18 cellular contexts compared by ENCODE assay signal in genomic region chr11:17922474-17922788, GRCh38.
DNase-seq lines count a peak whose midpoint lies in the region; ATAC-seq, FAIRE-seq and TF ChIP-seq lines count a peak whose summit lies in the region.
"Had no signal": no experiment of that assay in that cellular context is flagged by ENCODE, and none has a peak within 500 bp of the region (broad histone marks: within the 10 kb centered on the region; RNA-seq: fewer than 3 reads in every experiment).

No MANE protein-coding gene starts in this region.

- SMC1A ChIA-PET in GM12878 (lab: Charles Lee; ENCODE audit: uncharacterized antibody, unreplicated experiment): interaction anchor here (1.0 kb wide), 1 partner anchor 9 kb away, joined by 3 read pairs; no protein-coding TSS in a partner anchor

- no peaks in the 10 kb centered on the region for H3K79me2 ChIP-seq in GM12878 (ENCODE audit: control insufficient read depth, insufficient read depth, low read length)
- no peaks in the 10 kb centered on the region for H3K79me2 ChIP-seq in osteoblast (ENCODE audit: insufficient read depth, low read length)

- in situ Hi-C loops in GM12878 (cut with MboI): no loop called here

- ATAC-seq in GM12878 (peak; percentile 57), GM21360 (IDR thresholded peaks at IDR 0.05; ENCODE audit: unreplicated experiment) (no peak), HG03342 (IDR thresholded peaks at IDR 0.05; ENCODE audit: unreplicated experiment) (no peak)
- ATAC-seq: HepG2, PC-3 had no signal

- no peak overlapping the region for H3K4me3 Mint-ChIP-seq in MCF 10A (ENCODE audit: unreplicated experiment)

- POLR2A ChIA-PET in MCF 10A (lab: Yijun Ruan, JAX) (interaction anchor here (1.2 kb wide), 1 partner anchor 49 kb away, joined by 3 read pairs; no protein-coding TSS in a partner anchor), GM12878 (lab: Charles Lee) (no interaction called here)

- H3K27me3 Mint-ChIP-seq in MCF 10A (ENCODE audit: insufficient read depth, unreplicated experiment): no peaks in the 10 kb centered on the region

- CTCF ChIA-PET in MCF 10A (lab: Yijun Ruan, JAX) (interaction anchor here (0.6 to 3.1 kb wide), 7 partner anchors 9 to 381 kb away, joined by 3 to 8 read pairs (median 4); no protein-coding TSS in a partner anchor), GM12878 (lab: Yijun Ruan, JAX) (interaction anchor here (1.1 to 1.3 kb wide), 3 partner anchors 9 to 193 kb away, joined by 3 to 4 read pairs (median 3); no protein-coding TSS in a partner anchor)

- no peaks in the 10 kb centered on the region for H3K36me3 Mint-ChIP-seq in MCF 10A (ENCODE audit: insufficient read depth, unreplicated experiment)

- H4K20me1 ChIP-seq in GM12878 (ENCODE audit: control insufficient read depth, insufficient read depth) (no peaks in the 10 kb centered on the region), osteoblast (ENCODE audit: insufficient read depth, low read length) (no peaks in the 10 kb centered on the region)

- BruUV-seq in MCF 10A (replicated peaks; lab: Mats Ljungman, UMichigan): no TSS peak
- no TSS peak for BruUV-seq in GM12878 (replicated peaks; lab: Mats Ljungman, UMichigan)

- H3K9ac ChIP-seq in GM12878 (ENCODE audit: control insufficient read depth, insufficient read depth, low read length): no peak overlapping the region

- RAD21 ChIA-PET in GM12878 (lab: Charles Lee; ENCODE audit: unreplicated experiment): no interaction called here

- 10% methylated on average over 2 of the region's 2 CpGs for WGBS in GM12878 (ENCODE audit: insufficient coverage, insufficient replicate concordance, low lambda C conversion rate, missing lambda C conversion rate)

- TF ChIP-seq CTCF in MCF 10A (IDR thresholded peaks at IDR 0.05; ENCODE audit: unreplicated experiment): no peak
- no peak for TF ChIP-seq CTCF in breast epithelium (IDR thresholded peaks at IDR 0.05)
- no peak for TF ChIP-seq CTCF in GM12878 (IDR thresholded peaks at IDR 0.05 in 2 of 3, conservative IDR thresholded peaks at IDR 0.05 in 1 of 3; ENCODE audit: control insufficient read depth in 2 of 3, extremely low read depth in 1 of 3, insufficient read depth in 1 of 3, low read depth in 3 of 3, low read length in 3 of 3)
- TF ChIP-seq CTCF in osteoblast (IDR thresholded peaks at IDR 0.05; ENCODE audit: extremely low read depth, low read depth, low read length): no peak

- H3K4me2 ChIP-seq in GM12878 (ENCODE audit: control insufficient read depth, insufficient read depth) (no peak overlapping the region), osteoblast (ENCODE audit: insufficient read depth, low read length) (peak overlapping the region; percentile 51)

- H3K9me3 Mint-ChIP-seq in MCF 10A (ENCODE audit: unreplicated experiment): no peaks in the 10 kb centered on the region

- H3K27me3 ChIP-seq in breast epithelium (no peaks in the 10 kb centered on the region), GM12878 (replicated peaks in 1 of 2; ENCODE audit: control insufficient read depth in 2 of 2, insufficient read depth in 2 of 2, low read length in 1 of 2) (no peaks in the 10 kb centered on the region), osteoblast (ENCODE audit: insufficient read depth, low read length) (no peaks in the 10 kb centered on the region)

- TF ChIP-seq POLR2A in breast epithelium (IDR thresholded peaks at IDR 0.05): no peak
- no peak for TF ChIP-seq POLR2A in GM12878 (IDR thresholded peaks at IDR 0.05; ENCODE audit: low read depth, low read length)

- no peak overlapping the region for H3K4me3 ChIP-seq in breast epithelium
- H3K4me3 ChIP-seq in GM12878: no peak overlapping the region
- H3K4me3 ChIP-seq in osteoblast (ENCODE audit: insufficient read depth, low read length): no peak overlapping the region

- H3K9me3 ChIP-seq in breast epithelium (no peaks in the 10 kb centered on the region), GM12878 (replicated peaks; ENCODE audit: control insufficient read depth, insufficient read depth, low read length) (no peaks in the 10 kb centered on the region), osteoblast (ENCODE audit: low read depth, low read length) (no peaks in the 10 kb centered on the region)

- no peak for TF ChIP-seq RAD21 in GM12878 (IDR thresholded peaks at IDR 0.05; ENCODE audit: insufficient read depth, low read depth, low read length)

- FAIRE-seq in GM12878 (lab: Jason Lieb, UNC): no peak
- FAIRE-seq: G401.6, HepG2 had no signal

- no peak for TF ChIP-seq EP300 in GM12878 (IDR thresholded peaks at IDR 0.05; ENCODE audit: borderline replicate concordance in 1 of 2, control insufficient read depth in 1 of 2, low read depth in 2 of 2, low read length in 2 of 2)

- peaks cover 13% of the 10 kb centered on the region for H3K4me1 Mint-ChIP-seq in MCF 10A (ENCODE audit: insufficient read depth, unreplicated experiment)

- H3K27ac ChIP-seq in breast epithelium (peak overlapping the region in 1 of 2 donors; percentile 22), GM12878 (ENCODE audit: control insufficient read depth, insufficient read depth) (no peak overlapping the region), osteoblast (ENCODE audit: low read depth, low read length) (no peak overlapping the region)
- H3K27ac ChIP-seq: 22Rv1, RWPE1 had no signal

- intact Hi-C loops in MCF 10A (cut with micrococcal nuclease): no loop called here
- intact Hi-C loops in breast epithelium (cut with DNase I; ENCODE audit: low total_unique reads): no loop called here
- intact Hi-C loops in GM12878 (cut with micrococcal nuclease; ENCODE audit: unreplicated experiment): no loop called here

- DNase-seq in MCF 10A (ENCODE audit: unreplicated experiment) (no peak), breast epithelium (ENCODE audit: low spot score in 2 of 2) (no peak), GM12878 (ENCODE audit: low read depth, low spot score) (no peak), osteoblast (ENCODE audit: insufficient read length, low spot score, missing footprints) (no peak), NCI-H2227 treated with DMSO at 0.1 percent for 48 hours (lab: John Stamatoyannopoulos, UW) (no peak), 8988T (no peak)
- DNase-seq: DND-41, GOT3, MM.1S, NCI-H2171, NCI-H748 treated with DMSO at 0.1 percent for 48 hours, PC-3 had no signal

- H3K36me3 ChIP-seq in breast epithelium: no peaks in the 10 kb centered on the region
- peaks cover 0 to 2% of the 10 kb centered on the region in 2 experiments; a peak in 3 of 4 replicates for H3K36me3 ChIP-seq in GM12878 (ENCODE audit: control insufficient read depth in 2 of 2, insufficient read depth in 2 of 2, low read length in 1 of 2)
- H3K36me3 ChIP-seq in osteoblast (ENCODE audit: insufficient read depth, low read length): no peaks in the 10 kb centered on the region

- H3K27ac Mint-ChIP-seq in MCF 10A (ENCODE audit: low read depth, unreplicated experiment): peak overlapping the region; percentile 44

- H2AFZ ChIP-seq in GM12878 (ENCODE audit: control insufficient read depth, low read depth, low read length) (no peak overlapping the region), osteoblast (ENCODE audit: low read length) (no peak overlapping the region)

- no peaks in the 10 kb centered on the region for H3K4me1 ChIP-seq in breast epithelium
- H3K4me1 ChIP-seq in GM12878 (ENCODE audit: control insufficient read depth, insufficient read depth, low read length): no peaks in the 10 kb centered on the region; the same call in 1 of the 2 replicates
- H3K4me1 ChIP-seq in osteoblast (ENCODE audit: insufficient read depth, low read length): peaks cover 9% of the 10 kb centered on the region

TF ChIP-seq in GM12878, 131 proteins besides CTCF, POLR2A, EP300 and RAD21:
- TF ChIP-seq SMC3 (IDR thresholded peaks at IDR 0.05; ENCODE audit: borderline replicate concordance, low read length): no peak
